ENCODE assay signal across 8 cellular contexts in genomic region chr15:90994417-90995311, GRCh38. TPM values are rescaled to one million over a fixed set of nuclear protein-coding genes. Genes with fewer than 3 reads are reported as not detected.
DNase-seq lines count a peak whose midpoint lies in the region; ATAC-seq and TF ChIP-seq lines count a peak whose summit lies in the region.

Gene PRC1, minus strand, starts transcription at chr15:90994535. Its CDS starts 118 bp downstream, at chr15:90994417.

- CTCF ChIA-PET in activated B cell treated with CpG ODN at 0.5 μM for 24 hours (lab: Charles Lee) = no interaction called here

- H3K27me3 Mint-ChIP-seq in activated B cell treated with CpG ODN at 0.5 μM for 24 hours (no peaks in the 10 kb centered on the region), immature natural killer cell (ENCODE audit: low read depth in 3 of 3) (peaks cover 0 to 6% (median 0%) of the 10 kb centered on the region in 3 donors)

- H3K27ac Mint-ChIP-seq in activated B cell treated with CpG ODN at 0.5 μM for 24 hours = peak within 1 kb of the TSS; percentile 96
- H3K27ac Mint-ChIP-seq in immature natural killer cell = peak within 1 kb of the TSS; percentile 94 to 98 (median 97)

- ATAC-seq in HG03196 (IDR thresholded peaks at IDR 0.05; ENCODE audit: unreplicated experiment) = peak; percentile 96
- ATAC-seq in activated B cell treated with CpG ODN at 0.5 μM for 24 hours (ENCODE audit: low read depth) = peak; percentile 96

- intact Hi-C loops in activated B cell treated with CpG ODN at 0.5 μM for 24 hours (cut with micrococcal nuclease) = loop anchor here (1.0 to 10.0 kb wide), 5 partner anchors 28 to 1660 kb away; partner anchors contain the start of genes BLM, POLG, RCCD1 and UNC45A
- intact Hi-C loops in spleen (cut with DNase I; ENCODE audit: low total_unique reads) = no loop called here

- H3K4me3 Mint-ChIP-seq in activated B cell treated with CpG ODN at 0.5 μM for 24 hours (peak within 1 kb of the TSS; percentile 99), immature natural killer cell (peak within 1 kb of the TSS; percentile 98 to 99 (median 99))

- in situ Hi-C loops in GM18951 (cut with MboI; ENCODE audit: low sequenced_read_pairs, unreplicated experiment) = no loop called here

- DNase-seq in AG08395 (ENCODE audit: low spot score) = peak; percentile 100
- peak; percentile 98 for DNase-seq in NCI-H345 (lab: John Stamatoyannopoulos, UW)
- DNase-seq in activated B cell treated with CpG ODN at 0.5 μM for 24 hours = peak; percentile 95
- DNase-seq in caudate nucleus (lab: John Stamatoyannopoulos, UW) = peak; percentile 68 to 98 (median 94)
- DNase-seq in immature natural killer cell = peak; percentile 96
- peak; percentile 99 for DNase-seq in spleen

- POLR2A ChIA-PET in activated B cell treated with CpG ODN at 0.5 μM for 24 hours (lab: Charles Lee) = interaction anchor here (0.9 to 1.9 kb wide), 4 partner anchors 13 to 60 kb away, joined by 3 to 4 read pairs (median 4); partner anchors contain the start of genes RCCD1, UNC45A and VPS33B

- H3K9me3 ChIP-seq in spleen = no peaks in the 10 kb centered on the region

- peaks cover 0 to 28% (median 14%) of the 10 kb centered on the region in 6 donors for H3K4me1 ChIP-seq in spleen

- H3K36me3 ChIP-seq in spleen = peaks cover 0 to 31% (median 20%) of the 10 kb centered on the region in 6 donors

- H3K4me1 Mint-ChIP-seq in activated B cell treated with CpG ODN at 0.5 μM for 24 hours (peaks cover 23% of the 10 kb centered on the region), immature natural killer cell (peaks cover 19 to 24% of the 10 kb centered on the region in 2 donors)

- peak within 1 kb of the TSS; percentile 61 to 93 (median 80) for H3K4me3 ChIP-seq in spleen

- H3K27ac ChIP-seq in caudate nucleus (ENCODE audit: low read depth, low read length) (peak within 1 kb of the TSS; percentile 32), spleen (peak within 1 kb of the TSS; percentile 67 to 91 (median 84))

- peak; percentile 85 for TF ChIP-seq POLR2A in GM18951 (IDR thresholded peaks at IDR 0.05; ENCODE audit: extremely low read depth, insufficient read depth, insufficient read length)
- TF ChIP-seq POLR2A in spleen (IDR thresholded peaks at IDR 0.05) = peak in 1 of 3 donors; percentile 39

- TF ChIP-seq CTCF in activated B cell treated with CpG ODN at 0.5 μM for 24 hours (IDR thresholded peaks at IDR 0.05) (no peak), spleen (IDR thresholded peaks at IDR 0.05 in 8 of 11, conservative IDR thresholded peaks at IDR 0.05 in 3 of 11) (peak in 1 of 11 experiments; percentile 33)

- no peaks in the 10 kb centered on the region for H3K27me3 ChIP-seq in spleen (replicated peaks in 1 of 7)

- H3K36me3 Mint-ChIP-seq in activated B cell treated with CpG ODN at 0.5 μM for 24 hours (ENCODE audit: low read depth) (peaks cover 28% of the 10 kb centered on the region), immature natural killer cell (peaks cover 0 to 8% (median 6%) of the 10 kb centered on the region in 3 donors)

- H3K9me3 Mint-ChIP-seq in activated B cell treated with CpG ODN at 0.5 μM for 24 hours (no peaks in the 10 kb centered on the region), immature natural killer cell (peaks cover 0 to 2% (median 0%) of the 10 kb centered on the region in 6 donors)

- 0 to 1% (median 0%) methylated on average over 47 to 75 of the region's 75 CpGs for WGBS in spleen, 5 donors

RNA-seq across cellular contexts. Expression of gene PRC1, which starts in this region (rescaled TPM):
- total RNA-seq in activated B cell treated with CpG ODN at 0.5 μM for 24 hours = 8.1 and 9.3 TPM in 2 replicates
- polyA plus RNA-seq in immature natural killer cell = 1 to 10 TPM; 1.1 to 4.1 (median 1.5) TPM
- 10 to 100 TPM in 4 of 7 donors, 1 to 10 TPM in 3; 6.0 to 40.0 (median 15.0) TPM for total RNA-seq in spleen
- 10 to 100 TPM in 1 of 3 donors, 1 to 10 TPM in 2; 7.4 to 13.9 (median 8.8) TPM for polyA plus RNA-seq in spleen

Comparison
In these comparisons a context has a peak if more than half of its experiments do, and no peak if none do; other contexts are left out.
1. Peak in every context shown above with its lines: DNase-seq, ATAC-seq, H3K4me3 ChIP-seq and H3K27ac ChIP-seq.